ENCODE assay signal across 10 cellular contexts in the genomic region with DNA sequence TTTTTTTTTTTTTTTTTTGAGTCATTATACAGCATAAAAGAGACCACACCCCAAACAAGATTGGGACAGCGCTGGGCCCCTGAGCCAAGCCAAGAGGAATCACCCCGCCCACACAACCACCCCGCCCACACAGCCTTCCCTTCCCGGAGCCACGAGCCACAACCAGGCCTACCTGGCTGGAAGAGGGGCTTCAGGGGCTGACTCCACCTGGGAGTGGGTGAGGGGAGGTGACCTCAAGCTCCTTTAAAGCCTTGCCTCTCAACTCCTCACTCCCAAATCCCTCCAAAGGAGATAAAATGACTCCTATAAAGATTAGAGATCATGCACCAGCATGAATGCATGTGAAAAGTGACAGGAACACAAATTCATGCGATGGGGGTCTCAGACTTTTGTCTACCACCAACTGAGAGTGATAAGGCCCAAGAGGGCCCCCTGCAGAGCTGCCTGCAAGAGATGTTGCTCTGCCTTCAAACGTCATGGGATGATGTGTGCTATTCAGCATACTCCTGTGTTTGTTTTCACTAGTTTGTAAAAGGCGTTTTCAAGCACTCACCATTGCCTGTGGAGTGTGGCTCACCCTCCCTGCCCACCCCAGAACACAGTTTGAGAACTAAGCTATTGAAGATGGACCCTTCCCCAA. TPM values are rescaled to one million over a fixed set of nuclear protein-coding genes. Genes with fewer than 3 reads are reported as not detected.
DNase-seq lines count a peak whose midpoint lies in the region; ATAC-seq and TF ChIP-seq lines count a peak whose summit lies in the region.
"Had no signal": no experiment of that assay in that cellular context is flagged by ENCODE, and none has a peak within 500 bp of the region (broad histone marks: within the 10 kb centered on the region; RNA-seq: fewer than 3 reads in every experiment).

No MANE protein-coding gene starts in this region.

- no peaks in the 10 kb centered on the region for H3K27me3 ChIP-seq in aorta (ENCODE audit: control insufficient read depth in 1 of 2, insufficient read depth in 2 of 2, low read length in 1 of 2)

- H3K27me3 Mint-ChIP-seq in activated CD8-positive, alpha-beta T cell treated with anti-CD3 and anti-CD28 coated beads for 36 hours = no peaks in the 10 kb centered on the region

- peak; percentile 24 for DNase-seq in stimulated activated CD4-positive, alpha-beta T cell treated with anti-CD3 and anti-CD28 coated beads, Interleukin-4, amount 100 ng/mL, for 1 hour
- no peak for DNase-seq in stimulated activated CD4-positive, alpha-beta T cell treated with anti-CD3 and anti-CD28 coated beads, Interleukin-1b, Interleukin-23, amount 100 ng/mL, for 48 hours
- peak; percentile 27 for DNase-seq in activated CD8-positive, alpha-beta T cell treated with anti-CD3 and anti-CD28 coated beads for 36 hours
- DNase-seq in iPS-NIHi11 (ENCODE audit: low spot score) = peak; percentile 64
- no peak for DNase-seq in aorta
- no peak for DNase-seq in globus pallidus (ENCODE audit: low spot score)
- no peak for DNase-seq in DMS53 treated with DMSO at 0.1 percent for 48 hours (lab: John Stamatoyannopoulos, UW; ENCODE audit: unreplicated experiment)
- no peak for DNase-seq in superior temporal gyrus (ENCODE audit: extremely low spot score)
- DNase-seq: DMS53 had no signal

- ATAC-seq in activated CD8-positive, alpha-beta T cell treated with anti-CD3 and anti-CD28 coated beads for 36 hours = peak; percentile 32
- ATAC-seq in aorta (ENCODE audit: low FRiP score) = peak; percentile 52

- H3K4me3 ChIP-seq in aorta (ENCODE audit: low read length in 2 of 2) = no peak overlapping the region

- TF ChIP-seq CTCF in activated CD8-positive, alpha-beta T cell treated with anti-CD3 and anti-CD28 coated beads for 36 hours (IDR thresholded peaks at IDR 0.05) = peak; percentile 18

- 80 to 85% methylated on average over 8 of the region's 8 CpGs for WGBS in aorta, 2 donors

- H3K9me3 Mint-ChIP-seq in activated CD8-positive, alpha-beta T cell treated with anti-CD3 and anti-CD28 coated beads for 36 hours = no peaks in the 10 kb centered on the region
- H3K9me3 Mint-ChIP-seq: central memory CD8-positive, alpha-beta T cell had no signal

- no peak overlapping the region for H3K27ac ChIP-seq in aorta (ENCODE audit: low read depth in 1 of 2, low read length in 2 of 2)

- H3K27ac Mint-ChIP-seq in activated CD8-positive, alpha-beta T cell treated with anti-CD3 and anti-CD28 coated beads for 36 hours = no peak overlapping the region

- intact Hi-C loops in activated CD8-positive, alpha-beta T cell treated with anti-CD3 and anti-CD28 coated beads for 36 hours (cut with micrococcal nuclease) = loop anchor here (5.0 kb wide), 1 partner anchor 49 kb away; no protein-coding TSS in a partner anchor
- intact Hi-C loops in aorta (cut with DNase I) = no loop called here

- no peaks in the 10 kb centered on the region for H3K9me3 ChIP-seq in aorta (ENCODE audit: control insufficient read depth, low read length)

- H3K4me1 ChIP-seq in aorta (ENCODE audit: control insufficient read depth in 1 of 2, insufficient read depth in 2 of 2, low read length in 2 of 2) = no peaks in the 10 kb centered on the region

- H3K4me1 Mint-ChIP-seq in activated CD8-positive, alpha-beta T cell treated with anti-CD3 and anti-CD28 coated beads for 36 hours (ENCODE audit: low read depth) = peaks cover 34% of the 10 kb centered on the region

- H3K36me3 ChIP-seq in aorta (ENCODE audit: control insufficient read depth in 1 of 2, insufficient read depth in 2 of 2, low read length in 1 of 2) = no peaks in the 10 kb centered on the region

- POLR2A ChIA-PET in activated CD8-positive, alpha-beta T cell treated with anti-CD3 and anti-CD28 coated beads for 36 hours (lab: Charles Lee) = interaction anchor here (0.6 to 0.9 kb wide), 3 partner anchors 23 to 219 kb away, joined by 3 read pairs; partner anchors contain the start of gene KLF13

- CTCF ChIA-PET in activated CD8-positive, alpha-beta T cell treated with anti-CD3 and anti-CD28 coated beads for 36 hours (lab: Charles Lee) = interaction anchor here (1.1 to 1.7 kb wide), 8 partner anchors 12 to 187 kb away, joined by 3 to 5 read pairs (median 4); no protein-coding TSS in a partner anchor

- H3K36me3 Mint-ChIP-seq in activated CD8-positive, alpha-beta T cell treated with anti-CD3 and anti-CD28 coated beads for 36 hours (ENCODE audit: low read depth) = no peaks in the 10 kb centered on the region

- H3K4me3 Mint-ChIP-seq in activated CD8-positive, alpha-beta T cell treated with anti-CD3 and anti-CD28 coated beads for 36 hours = no peak overlapping the region
- H3K4me3 Mint-ChIP-seq: central memory CD8-positive, alpha-beta T cell had no signal

RNA-seq across cellular contexts. Expression of gene KLF13, which starts 23.1 kb away (rescaled TPM):
- 100 to 1,000 TPM; 163 to 175 TPM for total RNA-seq in activated CD8-positive, alpha-beta T cell treated with anti-CD3 and anti-CD28 coated beads for 36 hours
- 10 to 100 TPM; 31.3 to 58.7 TPM for total RNA-seq in aorta
- 10 to 100 TPM; 27.2 to 35.9 TPM for polyA plus RNA-seq in aorta

Comparison
In these comparisons a context has a peak if more than half of its experiments do, and no peak if none do; other contexts are left out.
1. DNase-seq: peak in stimulated activated CD4-positive, alpha-beta T cell treated with anti-CD3 and anti-CD28 coated beads, Interleukin-4, amount 100 ng/mL, for 1 hour (single experiment), activated CD8-positive, alpha-beta T cell treated with anti-CD3 and anti-CD28 coated beads for 36 hours (single experiment) and iPS-NIHi11 (single experiment); none in stimulated activated CD4-positive, alpha-beta T cell treated with anti-CD3 and anti-CD28 coated beads, Interleukin-1b, Interleukin-23, amount 100 ng/mL, for 48 hours (single experiment), aorta (0 of 2), globus pallidus (single experiment), DMS53 treated with DMSO at 0.1 percent for 48 hours (single experiment) and superior temporal gyrus (single experiment).